8 cellular contexts compared by ENCODE assay signal in genomic region chr3:49939858-49940666, GRCh38. TPM values are rescaled to one million over a fixed set of nuclear protein-coding genes. Genes with fewer than 3 reads are reported as not detected.
DNase-seq lines count a peak whose midpoint lies in the region; ATAC-seq and TF ChIP-seq lines count a peak whose summit lies in the region.

Gene RBM6 (plus strand): TSS chr3:49940150. CDS start chr3:49962642, 22,492 bp downstream.

- no peaks in the 10 kb centered on the region for H3K9me3 ChIP-seq in left lung

- no peaks in the 10 kb centered on the region for H3K27me3 ChIP-seq in left lung

- intact Hi-C loops in left lung (cut with DNase I): no loop called here

- no peaks in the 10 kb centered on the region for H3K36me3 ChIP-seq in left lung

- TF ChIP-seq CTCF in C4-2B (conservative IDR thresholded peaks at IDR 0.05): no peak
- TF ChIP-seq CTCF in left lung (IDR thresholded peaks at IDR 0.05): peak in 1 of 2 donors; percentile 22

- H3K27ac ChIP-seq in C4-2B (peak within 1 kb of the TSS; percentile 81), left lung (peak within 1 kb of the TSS; percentile 95 to 96)

- peak within 1 kb of the TSS; percentile 69 to 86 for H3K4me3 ChIP-seq in left lung

- peak; percentile 91 for ATAC-seq in GM19395 (IDR thresholded peaks at IDR 0.05; ENCODE audit: unreplicated experiment)
- peak; percentile 83 for ATAC-seq in HG03565 (IDR thresholded peaks at IDR 0.05; ENCODE audit: unreplicated experiment)
- ATAC-seq in left lung: peak; percentile 99

- H3K4me1 ChIP-seq in left lung: peaks cover 7 to 40% of the 10 kb centered on the region in 2 donors

- DNase-seq in NCI-H774 (lab: John Stamatoyannopoulos, UW) (peak; percentile 86), dermis blood vessel endothelial cell (peak; percentile 99), left lung (peak; percentile 98 to 100)
- peak; percentile 92 for DNase-seq in activated CD4-positive, alpha-beta T cell treated with anti-CD3 and anti-CD28 coated beads, Interleukin-2, amount 50 U/mL, for 4 hours
- peak; percentile 88 to 92 for DNase-seq in stimulated activated CD4-positive, alpha-beta T cell treated with anti-CD3 and anti-CD28 coated beads, Interleukin-2, amount 100 ng/mL, for 48 hours

RNA-seq across cellular contexts. Expression of gene RBM6, which starts in this region (rescaled TPM):
- 34.4 and 60.4 TPM in 2 replicates for total RNA-seq in dermis blood vessel endothelial cell
- total RNA-seq in left lung: 10 to 100 TPM; 59.6 to 86.3 TPM

Comparison
In these comparisons a context has a peak if more than half of its experiments do, and no peak if none do; other contexts are left out.
1. Peak in every context shown above with its lines: DNase-seq, ATAC-seq, H3K4me3 ChIP-seq and H3K27ac ChIP-seq.